ENCODE assay signal across 8 cellular contexts in the genomic region with DNA sequence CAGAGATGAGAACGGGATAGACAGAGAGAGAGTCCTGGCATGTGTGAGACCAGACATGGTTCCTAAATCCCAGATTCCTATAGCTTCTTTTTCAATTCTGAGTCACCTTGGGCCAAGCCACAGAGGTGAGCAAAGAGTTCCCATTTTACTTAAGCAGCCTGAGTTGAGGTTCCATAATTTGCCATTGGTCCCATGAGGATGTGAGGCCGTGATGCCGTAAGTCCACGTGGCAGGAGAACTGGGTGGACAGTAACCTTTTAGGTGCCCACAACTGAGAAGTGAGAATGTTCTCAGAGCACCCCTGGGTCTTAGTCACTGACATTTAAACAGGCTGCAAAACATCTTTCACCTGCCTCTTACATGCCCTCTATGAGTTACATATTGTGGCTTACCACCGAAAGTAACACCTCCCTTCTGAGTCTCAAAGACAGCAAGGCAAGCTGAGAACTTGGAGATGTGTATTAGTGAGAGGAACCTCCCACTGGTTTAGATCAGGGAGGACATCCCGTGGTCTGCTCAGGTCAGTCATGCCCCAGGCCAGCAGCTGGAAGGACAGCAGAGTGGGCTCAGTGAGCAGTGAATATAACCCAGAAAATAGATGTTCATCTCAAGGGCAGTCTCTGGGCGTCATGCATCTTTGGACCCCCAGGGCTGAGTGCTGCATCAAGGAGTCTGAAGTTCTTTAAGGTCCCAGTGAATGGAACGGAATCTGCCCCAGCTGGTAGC.
A peak's percentile ranks its signal among the peaks of the same experiment; 100 is the strongest.
DNase-seq lines count a peak whose midpoint lies in the region; ATAC-seq and TF ChIP-seq lines count a peak whose summit lies in the region.

No MANE protein-coding gene starts in this region.

- intact Hi-C loops in CD4-positive, alpha-beta T cell (cut with DNase I, micrococcal nuclease), result loop anchor here (2.0 to 10.0 kb wide), 4 partner anchors 121 to 631 kb away; no protein-coding TSS in a partner anchor
- intact Hi-C loops in upper lobe of right lung (cut with DNase I), result loop anchor here (10.0 kb wide), 1 partner anchor 271 kb away; no protein-coding TSS in a partner anchor
- intact Hi-C loops in sciatic nerve (cut with DNase I), result loop anchor here (5.0 kb wide), 1 partner anchor 274 kb away; no protein-coding TSS in a partner anchor

- H3K27me3 Mint-ChIP-seq in CD4-positive, alpha-beta T cell, result no peaks in the 10 kb centered on the region
- H3K27me3 Mint-ChIP-seq in activated naive CD8-positive, alpha-beta T cell treated with anti-CD3 and anti-CD28 coated beads, Interleukin-2, amount 10 ng/mL, durations not matched to agents 7 days and 5 days, result peaks cover 7% of the 10 kb centered on the region

- CTCF ChIA-PET in CD4-positive, alpha-beta T cell (lab: Charles Lee), result interaction anchor here (1.0 to 7.0 kb wide), 6 partner anchors 13 to 308 kb away, joined by 3 to 86 read pairs (median 5); no protein-coding TSS in a partner anchor

- DNase-seq in CD4-positive, alpha-beta T cell, result peak in 7 of 10 experiments; percentile 17 to 40 (median 26)
- DNase-seq in Karpas-422 (peak; percentile 54), upper lobe of right lung (no peak), NCI-H2196 (lab: John Stamatoyannopoulos, UW; ENCODE audit: unreplicated experiment) (no peak), putamen (ENCODE audit: low spot score) (no peak), sciatic nerve (ENCODE audit: low spot score) (no peak)
- DNase-seq in activated naive CD8-positive, alpha-beta T cell treated with anti-CD3 and anti-CD28 coated beads, Interleukin-2, amount 10 ng/mL, durations not matched to agents 7 days and 5 days, result peak; percentile 62

- H3K27ac ChIP-seq in CD4-positive, alpha-beta T cell (ENCODE audit: low read depth, low read length), result peak overlapping the region; percentile 45
- H3K27ac ChIP-seq in Karpas-422 (ENCODE audit: low read length), result no peak overlapping the region
- H3K27ac ChIP-seq in upper lobe of right lung, result no peak overlapping the region

- H3K4me1 ChIP-seq in Karpas-422 (ENCODE audit: low read length) (peaks cover 48% of the 10 kb centered on the region), upper lobe of right lung (peaks cover 33% of the 10 kb centered on the region)

- POLR2A ChIA-PET in CD4-positive, alpha-beta T cell (lab: Charles Lee), result interaction anchor here (0.6 to 6.1 kb wide), 17 partner anchors 8 to 519 kb away, joined by 3 to 57 read pairs (median 4); no protein-coding TSS in a partner anchor
- POLR2A ChIA-PET in activated naive CD8-positive, alpha-beta T cell treated with anti-CD3 and anti-CD28 coated beads, Interleukin-2, amount 10 ng/mL, durations not matched to agents 7 days and 5 days (lab: Charles Lee), result interaction anchor here (0.6 to 3.9 kb wide), 8 partner anchors 42 to 350 kb away, joined by 3 to 25 read pairs (median 4); no protein-coding TSS in a partner anchor

- TF ChIP-seq CTCF in CD4-positive, alpha-beta T cell (IDR thresholded peaks at IDR 0.05), result no peak
- no peak for TF ChIP-seq CTCF in upper lobe of right lung (IDR thresholded peaks at IDR 0.05)

- no peak overlapping the region for H3K9ac ChIP-seq in Karpas-422 (ENCODE audit: low read length)

- H3K79me2 ChIP-seq in Karpas-422 (ENCODE audit: low read length), result no peaks in the 10 kb centered on the region

- no peak overlapping the region for H2AFZ ChIP-seq in Karpas-422 (ENCODE audit: low read length)

- H3K4me3 Mint-ChIP-seq in CD4-positive, alpha-beta T cell, result peak overlapping the region; percentile 84
- peak overlapping the region; percentile 74 for H3K4me3 Mint-ChIP-seq in activated naive CD8-positive, alpha-beta T cell treated with anti-CD3 and anti-CD28 coated beads, Interleukin-2, amount 10 ng/mL, durations not matched to agents 7 days and 5 days

- peaks cover 60% of the 10 kb centered on the region for H3K4me1 Mint-ChIP-seq in CD4-positive, alpha-beta T cell (ENCODE audit: low read depth)
- H3K4me1 Mint-ChIP-seq in activated naive CD8-positive, alpha-beta T cell treated with anti-CD3 and anti-CD28 coated beads, Interleukin-2, amount 10 ng/mL, durations not matched to agents 7 days and 5 days, result peaks cover 41% of the 10 kb centered on the region

- H3K4me3 ChIP-seq in Karpas-422 (ENCODE audit: low read length), result peak overlapping the region; percentile 4; the same call in 1 of the 2 replicates
- H3K4me3 ChIP-seq in upper lobe of right lung, result no peak overlapping the region

- H3K27ac Mint-ChIP-seq in CD4-positive, alpha-beta T cell, result peak overlapping the region; percentile 90
- peak overlapping the region; percentile 85 for H3K27ac Mint-ChIP-seq in activated naive CD8-positive, alpha-beta T cell treated with anti-CD3 and anti-CD28 coated beads, Interleukin-2, amount 10 ng/mL, durations not matched to agents 7 days and 5 days

- ATAC-seq in CD4-positive, alpha-beta T cell (ENCODE audit: poor library complexity), result peak; percentile 77
- ATAC-seq in GM21447 (IDR thresholded peaks at IDR 0.05; ENCODE audit: unreplicated experiment) (peak; percentile 91), upper lobe of right lung (peak; percentile 4), sciatic nerve (no peak)
- peak; percentile 93 for ATAC-seq in activated naive CD8-positive, alpha-beta T cell treated with anti-CD3 and anti-CD28 coated beads, Interleukin-2, amount 10 ng/mL, durations not matched to agents 7 days and 5 days (ENCODE audit: low read depth)

- peak overlapping the region; percentile 48 for H3K4me2 ChIP-seq in Karpas-422 (ENCODE audit: low read depth, low read length, poor library complexity, severe bottlenecking)

- no peaks in the 10 kb centered on the region for H3K36me3 ChIP-seq in Karpas-422 (ENCODE audit: insufficient read depth, low read length)
- H3K36me3 ChIP-seq in upper lobe of right lung, result no peaks in the 10 kb centered on the region

- no peaks in the 10 kb centered on the region for H3K9me3 Mint-ChIP-seq in CD4-positive, alpha-beta T cell
- no peaks in the 10 kb centered on the region for H3K9me3 Mint-ChIP-seq in activated naive CD8-positive, alpha-beta T cell treated with anti-CD3 and anti-CD28 coated beads, Interleukin-2, amount 10 ng/mL, durations not matched to agents 7 days and 5 days

- H3K9me3 ChIP-seq in CD4-positive, alpha-beta T cell (ENCODE audit: control insufficient read depth, low read length), result no peaks in the 10 kb centered on the region
- H3K9me3 ChIP-seq in Karpas-422 (ENCODE audit: low read length) (no peaks in the 10 kb centered on the region), upper lobe of right lung (no peaks in the 10 kb centered on the region)

- H3K9me2 ChIP-seq in Karpas-422 (replicated peaks; ENCODE audit: insufficient read depth, low read length), result no peaks in the 10 kb centered on the region

- H3K27me3 ChIP-seq in CD4-positive, alpha-beta T cell (ENCODE audit: control insufficient read depth, insufficient read depth, low read length), result no peaks in the 10 kb centered on the region
- H3K27me3 ChIP-seq in Karpas-422 (ENCODE audit: low read length) (no peaks in the 10 kb centered on the region; the same call in 1 of the 2 replicates), upper lobe of right lung (no peaks in the 10 kb centered on the region)

- H3K36me3 Mint-ChIP-seq in CD4-positive, alpha-beta T cell (ENCODE audit: low read depth), result no peaks in the 10 kb centered on the region
- no peaks in the 10 kb centered on the region for H3K36me3 Mint-ChIP-seq in activated naive CD8-positive, alpha-beta T cell treated with anti-CD3 and anti-CD28 coated beads, Interleukin-2, amount 10 ng/mL, durations not matched to agents 7 days and 5 days

- no peaks in the 10 kb centered on the region for H4K20me1 ChIP-seq in Karpas-422 (ENCODE audit: insufficient read depth, low read depth, low read length)

Comparison
In these comparisons a context has a peak if more than half of its experiments do, and no peak if none do; other contexts are left out.
1. DNase-seq: peak in CD4-positive, alpha-beta T cell (7 of 10), Karpas-422 (single experiment) and activated naive CD8-positive, alpha-beta T cell treated with anti-CD3 and anti-CD28 coated beads, Interleukin-2, amount 10 ng/mL, durations not matched to agents 7 days and 5 days (single experiment); none in upper lobe of right lung (single experiment), NCI-H2196 (single experiment), putamen (single experiment) and sciatic nerve (single experiment).